35 cellular contexts compared by ENCODE assay signal in the genomic region with DNA sequence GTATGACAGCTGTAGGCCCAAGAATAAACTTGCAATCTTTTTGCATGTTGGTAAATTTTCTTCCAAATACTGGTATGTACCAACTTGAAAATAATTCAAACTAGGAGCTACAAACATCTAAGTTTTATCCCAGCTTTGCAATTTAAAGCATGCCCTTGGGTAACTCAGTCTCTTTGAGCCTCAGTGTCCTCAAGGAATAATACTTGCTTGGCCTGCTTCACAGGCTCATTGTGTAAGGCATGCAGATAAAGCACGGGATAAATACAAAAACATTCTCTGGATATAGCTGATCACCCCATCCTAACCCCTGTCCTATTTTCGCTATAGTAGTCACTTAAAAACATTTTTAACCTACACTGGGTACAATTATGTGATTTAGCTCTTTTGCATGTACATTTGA.
"Had no signal": no experiment of that assay in that cellular context is flagged by ENCODE, and none has a peak within 500 bp of the region (broad histone marks: within the 10 kb centered on the region; RNA-seq: fewer than 3 reads in every experiment).

No MANE protein-coding gene starts in this region.

- H3K27me3 ChIP-seq: MG63 had no signal

- H3K9me3 ChIP-seq: MG63 had no signal

- H3K27ac ChIP-seq: KMS-11 had no signal

- H3K4me2 ChIP-seq: KMS-11 had no signal

- DNase-seq: Karpas-422, Kasumi-1, KG1, MG63, MM.1S, MV-4-11, NCI-H1048, NCI-H1092, NCI-H1092 treated with DMSO at 0.1 percent for 48 hours, NCI-H1105, NCI-H1105 treated with DMSO at 0.1 percent for 48 hours, NCI-H1417, NCI-H1417 treated with DMSO at 0.1 percent for 48 hours, NCI-H1436, NCI-H1436 treated with DMSO at 0.1 percent for 48 hours, NCI-H146, NCI-H1694, NCI-H1694 treated with DMSO at 0.1 percent for 48 hours, NCI-H187, NCI-H187 treated with DMSO at 0.1 percent for 48 hours, NCI-H1930, NCI-H2029, NCI-H2029 treated with DMSO at 0.1 percent for 48 hours, NCI-H2081, NCI-H2081 treated with DMSO at 0.1 percent for 48 hours, NCI-H2107, NCI-H2171, NCI-H2171 treated with DMSO at 0.1 percent for 48 hours, NCI-H2227 treated with DMSO at 0.1 percent for 48 hours, NCI-H226, NCI-H345, NCI-H446, NCI-H446 treated with DMSO at 0.1 percent for 48 hours, NCI-H510A had no signal

- H3K9ac ChIP-seq: KMS-11 had no signal

- H3K4me3 ChIP-seq: MG63 had no signal
